16 cellular contexts compared by ENCODE assay signal in the genomic region with DNA sequence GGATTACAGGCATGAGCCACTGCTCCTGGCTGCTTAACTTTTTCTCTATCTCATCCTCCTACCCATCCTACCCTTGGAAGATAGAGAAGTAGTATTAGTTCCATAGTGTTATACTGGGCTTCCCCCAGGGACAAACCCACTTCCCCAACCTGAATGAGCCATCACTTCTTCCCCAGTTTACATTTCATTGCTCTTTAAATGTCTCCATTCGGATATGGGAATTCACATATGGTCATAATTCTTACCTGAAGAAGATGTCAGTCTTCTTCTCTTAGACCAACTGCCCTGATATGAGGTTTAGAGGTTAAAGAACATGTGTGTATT. TPM values are rescaled to one million over a fixed set of nuclear protein-coding genes. Genes with fewer than 3 reads are reported as not detected.
DNase-seq lines count a peak whose midpoint lies in the region; ATAC-seq and TF ChIP-seq lines count a peak whose summit lies in the region.
"Had no signal": no experiment of that assay in that cellular context is flagged by ENCODE, and none has a peak within 500 bp of the region (broad histone marks: within the 10 kb centered on the region; RNA-seq: fewer than 3 reads in every experiment).

No MANE protein-coding gene starts in this region.

- TF ChIP-seq CTCF in CD14-positive monocyte (IDR thresholded peaks at IDR 0.05): no peak
- TF ChIP-seq CTCF in GM06990 (IDR thresholded peaks at IDR 0.05; ENCODE audit: insufficient read depth, low read length, poor library complexity, severe bottlenecking): no peak

- H3K4me1 ChIP-seq in naive thymus-derived CD4-positive, alpha-beta T cell (ENCODE audit: control insufficient read depth in 2 of 2, insufficient read depth in 2 of 2, low read length in 2 of 2): peaks cover 0 to 11% of the 10 kb centered on the region in 2 donors
- H3K4me1 ChIP-seq: SJCRH30 had no signal

- peak overlapping the region in 1 of 2 donors; percentile 39 for H3K4me3 Mint-ChIP-seq in CD14-positive monocyte
- peak overlapping the region; percentile 96 for H3K4me3 Mint-ChIP-seq in activated T-helper 1 cell treated with anti-CD3 and anti-CD28 coated beads, Interleukin-12 subunit alpha, Interleukin-12 subunit beta, Interleukin-2, Interleukin-4 antibody, amounts not matched to agents 30 ng/mL and 10 ng/mL and 1 ng/mL, durations not matched to agents 14 hours and 24 hours and 36 hours
- H3K4me3 Mint-ChIP-seq in naive thymus-derived CD4-positive, alpha-beta T cell: peak overlapping the region; percentile 2 to 98 (median 45)

- no peak overlapping the region for H3K27ac ChIP-seq in naive thymus-derived CD4-positive, alpha-beta T cell (ENCODE audit: low read depth, low read length)
- H3K27ac ChIP-seq: sigmoid colon, SJCRH30 had no signal

- H3K9me3 ChIP-seq in naive thymus-derived CD4-positive, alpha-beta T cell (ENCODE audit: control insufficient read depth in 2 of 3, low read length in 3 of 3): no peaks in the 10 kb centered on the region
- H3K9me3 ChIP-seq: sigmoid colon, SJCRH30, thyroid gland had no signal

- no peak for DNase-seq in CD14-positive monocyte (ENCODE audit: low spot score)
- DNase-seq in GM06990 (ENCODE audit: extremely low read depth, insufficient read length): no peak
- DNase-seq in activated T-helper 1 cell treated with anti-CD3 and anti-CD28 coated beads, Interleukin-12 subunit alpha, Interleukin-12 subunit beta, Interleukin-2, Interleukin-4 antibody, amounts not matched to agents 30 ng/mL and 10 ng/mL and 1 ng/mL, durations not matched to agents 14 hours and 24 hours and 36 hours (ENCODE audit: low spot score): no peak
- no peak for DNase-seq in naive thymus-derived CD4-positive, alpha-beta T cell
- no peak for DNase-seq in stimulated activated naive CD4-positive, alpha-beta T cell (lab: John Stamatoyannopoulos, UW)
- no peak for DNase-seq in UCSD-AML1 (lab: John Stamatoyannopoulos, UW; ENCODE audit: unreplicated experiment)
- DNase-seq in nucleus accumbens (lab: John Stamatoyannopoulos, UW): no peak
- DNase-seq: activated CD4-positive, CD25-positive, alpha-beta regulatory T cell treated with anti-CD3 and anti-CD28 coated beads, Interleukin-2, amount 50 U/mL, for 72 hours; Calu3; islet precursor cell; Karpas-422; NCI-H187 treated with DMSO at 0.1 percent for 48 hours; sigmoid colon; SJCRH30; thyroid gland had no signal

- H3K4me3 ChIP-seq in GM06990 (replicated peaks; ENCODE audit: low read depth, low read length): peak overlapping the region; percentile 81
- no peak overlapping the region for H3K4me3 ChIP-seq in naive thymus-derived CD4-positive, alpha-beta T cell (ENCODE audit: low read length)
- H3K4me3 ChIP-seq: coronary artery, sigmoid colon, SJCRH30, thyroid gland had no signal

- peaks cover 0 to 3% of the 10 kb centered on the region in 2 donors for H3K36me3 Mint-ChIP-seq in CD14-positive monocyte
- H3K36me3 Mint-ChIP-seq in activated T-helper 1 cell treated with anti-CD3 and anti-CD28 coated beads, Interleukin-12 subunit alpha, Interleukin-12 subunit beta, Interleukin-2, Interleukin-4 antibody, amounts not matched to agents 30 ng/mL and 10 ng/mL and 1 ng/mL, durations not matched to agents 14 hours and 24 hours and 36 hours (ENCODE audit: low read depth): peaks cover 31% of the 10 kb centered on the region
- H3K36me3 Mint-ChIP-seq in naive thymus-derived CD4-positive, alpha-beta T cell: peaks cover 0 to 27% (median 5%) of the 10 kb centered on the region in 5 donors

- CTCF ChIA-PET in naive thymus-derived CD4-positive, alpha-beta T cell (lab: Charles Lee): interaction anchor here (0.7 kb wide), 1 partner anchor 231 kb away, joined by 8 read pairs; no protein-coding TSS in a partner anchor

- ATAC-seq in naive thymus-derived CD4-positive, alpha-beta T cell: no peak

- H3K36me3 ChIP-seq in GM06990 (ENCODE audit: control insufficient read depth, insufficient read depth, low read length): no peaks in the 10 kb centered on the region
- no peaks in the 10 kb centered on the region for H3K36me3 ChIP-seq in naive thymus-derived CD4-positive, alpha-beta T cell (ENCODE audit: control insufficient read depth in 2 of 3, insufficient read depth in 3 of 3, low read length in 3 of 3)
- H3K36me3 ChIP-seq: sigmoid colon, SJCRH30, thyroid gland had no signal

- H3K27me3 ChIP-seq in GM06990 (replicated peaks; ENCODE audit: control insufficient read depth, insufficient read depth, low read length): no peaks in the 10 kb centered on the region
- H3K27me3 ChIP-seq in naive thymus-derived CD4-positive, alpha-beta T cell (ENCODE audit: control insufficient read depth in 2 of 2, insufficient read depth in 2 of 2, low read length in 2 of 2): no peaks in the 10 kb centered on the region
- H3K27me3 ChIP-seq: sigmoid colon, SJCRH30, thyroid gland had no signal

- peaks cover 0 to 1% (median 0%) of the 10 kb centered on the region in 7 donors for H3K9me3 Mint-ChIP-seq in CD14-positive monocyte
- H3K9me3 Mint-ChIP-seq in activated T-helper 1 cell treated with anti-CD3 and anti-CD28 coated beads, Interleukin-12 subunit alpha, Interleukin-12 subunit beta, Interleukin-2, Interleukin-4 antibody, amounts not matched to agents 30 ng/mL and 10 ng/mL and 1 ng/mL, durations not matched to agents 14 hours and 24 hours and 36 hours: no peaks in the 10 kb centered on the region
- no peaks in the 10 kb centered on the region for H3K9me3 Mint-ChIP-seq in naive thymus-derived CD4-positive, alpha-beta T cell

- H3K27me3 Mint-ChIP-seq in CD14-positive monocyte (ENCODE audit: low read depth in 3 of 3): peaks cover 0 to 2% (median 0%) of the 10 kb centered on the region in 3 donors
- no peaks in the 10 kb centered on the region for H3K27me3 Mint-ChIP-seq in activated T-helper 1 cell treated with anti-CD3 and anti-CD28 coated beads, Interleukin-12 subunit alpha, Interleukin-12 subunit beta, Interleukin-2, Interleukin-4 antibody, amounts not matched to agents 30 ng/mL and 10 ng/mL and 1 ng/mL, durations not matched to agents 14 hours and 24 hours and 36 hours (ENCODE audit: insufficient read depth)
- no peaks in the 10 kb centered on the region for H3K27me3 Mint-ChIP-seq in naive thymus-derived CD4-positive, alpha-beta T cell

- POLR2A ChIA-PET in naive thymus-derived CD4-positive, alpha-beta T cell (lab: Charles Lee): interaction anchor here (0.7 to 1.4 kb wide), 3 partner anchors 127 to 137 kb away, joined by 3 read pairs; no protein-coding TSS in a partner anchor

- intact Hi-C loops in CD14-positive monocyte (cut with micrococcal nuclease): loop anchor here (10.0 kb wide), 4 partner anchors 63 to 467 kb away; a partner anchor contains a TSS
- intact Hi-C loops in activated T-helper 1 cell treated with anti-CD3 and anti-CD28 coated beads, Interleukin-12 subunit alpha, Interleukin-12 subunit beta, Interleukin-2, Interleukin-4 antibody, amounts not matched to agents 30 ng/mL and 10 ng/mL and 1 ng/mL, durations not matched to agents 14 hours and 24 hours and 36 hours (cut with micrococcal nuclease): loop anchor here (5.0 to 10.0 kb wide), 5 partner anchors 313 to 1925 kb away; a partner anchor contains a TSS
- intact Hi-C loops in naive thymus-derived CD4-positive, alpha-beta T cell (cut with micrococcal nuclease): loop anchor here (5.0 to 10.0 kb wide), 7 partner anchors 293 to 1925 kb away; a partner anchor contains a TSS

- H3K4me1 Mint-ChIP-seq in CD14-positive monocyte: peaks cover 31% of the 10 kb centered on the region
- peaks cover 76% of the 10 kb centered on the region for H3K4me1 Mint-ChIP-seq in activated T-helper 1 cell treated with anti-CD3 and anti-CD28 coated beads, Interleukin-12 subunit alpha, Interleukin-12 subunit beta, Interleukin-2, Interleukin-4 antibody, amounts not matched to agents 30 ng/mL and 10 ng/mL and 1 ng/mL, durations not matched to agents 14 hours and 24 hours and 36 hours (ENCODE audit: low read depth)
- peaks cover 28 to 69% (median 52%) of the 10 kb centered on the region in 7 donors for H3K4me1 Mint-ChIP-seq in naive thymus-derived CD4-positive, alpha-beta T cell

- peak overlapping the region in 6 of 7 donors; percentile 5 to 93 (median 72) for H3K27ac Mint-ChIP-seq in CD14-positive monocyte
- peak overlapping the region; percentile 76 for H3K27ac Mint-ChIP-seq in activated T-helper 1 cell treated with anti-CD3 and anti-CD28 coated beads, Interleukin-12 subunit alpha, Interleukin-12 subunit beta, Interleukin-2, Interleukin-4 antibody, amounts not matched to agents 30 ng/mL and 10 ng/mL and 1 ng/mL, durations not matched to agents 14 hours and 24 hours and 36 hours
- peak overlapping the region in 8 of 9 donors; percentile 3 to 99 (median 87) for H3K27ac Mint-ChIP-seq in naive thymus-derived CD4-positive, alpha-beta T cell

RNA-seq across cellular contexts. Expression of a gene that starts 1.9 kb away (rescaled TPM):
- under 1 TPM in 1 of 2 donors, not detected in 1; 0.84 TPM for polyA plus RNA-seq in CD14-positive monocyte
- 60.4 and 61.7 TPM in 2 replicates for total RNA-seq in activated T-helper 1 cell treated with anti-CD3 and anti-CD28 coated beads, Interleukin-12 subunit alpha, Interleukin-12 subunit beta, Interleukin-2, Interleukin-4 antibody, amounts not matched to agents 30 ng/mL and 10 ng/mL and 1 ng/mL, durations not matched to agents 14 hours and 24 hours and 36 hours
- total RNA-seq in naive thymus-derived CD4-positive, alpha-beta T cell: 10 to 100 TPM in 1 of 5 experiments, 1 to 10 TPM in 4; 2.9 to 38.7 (median 7.8) TPM
- polyA plus RNA-seq in naive thymus-derived CD4-positive, alpha-beta T cell: 1 to 10 TPM; 2.0 to 3.1 TPM

RNA-seq across cellular contexts. Expression of a gene that starts 14.5 kb away (rescaled TPM):
- 10 to 100 TPM; 14.8 to 19.7 TPM for polyA plus RNA-seq in CD14-positive monocyte
- total RNA-seq in activated T-helper 1 cell treated with anti-CD3 and anti-CD28 coated beads, Interleukin-12 subunit alpha, Interleukin-12 subunit beta, Interleukin-2, Interleukin-4 antibody, amounts not matched to agents 30 ng/mL and 10 ng/mL and 1 ng/mL, durations not matched to agents 14 hours and 24 hours and 36 hours: 43.8 and 44.8 TPM in 2 replicates
- 10 to 100 TPM; 15.8 to 31.7 (median 16.8) TPM for total RNA-seq in naive thymus-derived CD4-positive, alpha-beta T cell
- polyA plus RNA-seq in naive thymus-derived CD4-positive, alpha-beta T cell: 10 to 100 TPM; 41.9 to 79.6 TPM

RNA-seq across cellular contexts. Expression of a gene that starts 58.1 kb away (rescaled TPM):
- polyA plus RNA-seq in CD14-positive monocyte: under 1 TPM; 0.16 to 0.41 TPM
- total RNA-seq in activated T-helper 1 cell treated with anti-CD3 and anti-CD28 coated beads, Interleukin-12 subunit alpha, Interleukin-12 subunit beta, Interleukin-2, Interleukin-4 antibody, amounts not matched to agents 30 ng/mL and 10 ng/mL and 1 ng/mL, durations not matched to agents 14 hours and 24 hours and 36 hours: 1.1 and 1.4 TPM in 2 replicates
- total RNA-seq in naive thymus-derived CD4-positive, alpha-beta T cell: 1 to 10 TPM in 1 of 5 experiments, under 1 TPM in 4; 0.16 to 7.4 (median 0.32) TPM
- not detected for polyA plus RNA-seq in naive thymus-derived CD4-positive, alpha-beta T cell
- total RNA-seq: Calu3 had no signal
